In the genomic region with DNA sequence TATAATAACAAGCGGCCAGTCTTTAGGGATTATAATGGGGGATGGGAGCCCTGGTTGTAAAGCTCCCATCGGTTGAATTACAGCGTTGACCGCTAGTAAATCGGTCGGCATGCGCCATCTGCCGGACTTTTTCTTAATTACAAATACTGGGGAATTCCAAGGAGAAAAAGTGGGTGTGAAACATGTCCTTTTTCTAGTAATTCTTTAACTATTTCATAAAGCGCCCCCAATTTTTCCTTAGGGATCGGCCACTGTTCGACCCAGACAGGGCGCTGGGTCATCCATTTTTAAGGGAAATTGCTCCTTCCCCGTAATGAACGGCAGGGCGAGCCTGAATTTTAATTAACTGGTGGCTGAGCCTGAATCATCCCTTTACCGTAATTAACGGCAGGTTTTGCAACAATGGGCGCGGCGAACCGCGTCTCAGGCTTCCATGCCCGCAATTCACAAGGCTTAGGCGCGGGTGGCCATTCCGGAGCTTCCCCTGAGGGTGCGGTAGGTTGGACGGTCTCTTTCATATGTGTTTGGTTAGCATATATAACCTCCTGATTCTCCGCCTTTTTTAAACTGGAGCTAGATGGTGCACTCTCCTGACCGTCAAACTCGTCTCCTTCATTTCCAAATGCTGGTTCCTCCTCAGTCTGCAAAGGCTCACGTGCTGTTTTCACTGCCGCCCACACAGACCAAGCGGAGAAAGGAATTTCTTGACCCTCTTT, we compare ENCODE assay signal across 8 cellular contexts. TPM values are rescaled to one million over a fixed set of nuclear protein-coding genes. Genes with fewer than 3 reads are reported as not detected.
DNase-seq lines count a peak whose midpoint lies in the region; ATAC-seq, FAIRE-seq and TF ChIP-seq lines count a peak whose summit lies in the region.

No MANE protein-coding gene starts in this region.

- ATAC-seq in activated CD4-positive, alpha-beta T cell treated with anti-CD3 and anti-CD28 coated beads for 36 hours = peak; percentile 63
- ATAC-seq in left colon = peak; percentile 82
- no peak for ATAC-seq in GM19035 (IDR thresholded peaks at IDR 0.05; ENCODE audit: unreplicated experiment)

- no peaks in the 10 kb centered on the region for H3K36me3 Mint-ChIP-seq in activated CD4-positive, alpha-beta T cell treated with anti-CD3 and anti-CD28 coated beads for 36 hours (ENCODE audit: low read depth)

- H3K9me3 Mint-ChIP-seq in activated CD4-positive, alpha-beta T cell treated with anti-CD3 and anti-CD28 coated beads for 36 hours (ENCODE audit: low read depth) = peaks cover 4% of the 10 kb centered on the region

- H3K27me3 Mint-ChIP-seq in activated CD4-positive, alpha-beta T cell treated with anti-CD3 and anti-CD28 coated beads for 36 hours = peaks cover 32% of the 10 kb centered on the region

- peak; percentile 55 for DNase-seq in GM20000 (ENCODE audit: low spot score)
- DNase-seq in NCI-H2227 treated with DMSO at 0.1 percent for 48 hours (lab: John Stamatoyannopoulos, UW) = peak; percentile 70
- peak; percentile 73 for DNase-seq in activated CD4-positive, alpha-beta T cell treated with anti-CD3 and anti-CD28 coated beads for 36 hours
- peak; percentile 72 for DNase-seq in dedifferentiated amniotic fluid mesenchymal stem cell (ENCODE audit: extremely low spot score)
- peak; percentile 49 to 71 for DNase-seq in left colon
- peak; percentile 48 to 61 for DNase-seq in stimulated activated CD4-positive, alpha-beta T cell treated with anti-CD3 and anti-CD28 coated beads, Interleukin-1b, Interleukin-23, amount 100 ng/mL, for 4 hours (ENCODE audit: low read depth in 2 of 2)

- peak overlapping the region; percentile 21 for H3K4me3 Mint-ChIP-seq in activated CD4-positive, alpha-beta T cell treated with anti-CD3 and anti-CD28 coated beads for 36 hours

- FAIRE-seq in A204.1 (lab: Jason Lieb, UNC) = peak; percentile 97

- CTCF ChIA-PET in activated CD4-positive, alpha-beta T cell treated with anti-CD3 and anti-CD28 coated beads for 36 hours (lab: Charles Lee) = interaction anchor here (0.6 to 3.8 kb wide), 28 partner anchors 12 to 341 kb away, joined by 3 to 24 read pairs (median 4); a partner anchor contains a TSS

- TF ChIP-seq CTCF in GM20000 (IDR thresholded peaks at IDR 0.05; ENCODE audit: extremely low read depth, missing control alignments) = peak; percentile 10

- peaks cover 8% of the 10 kb centered on the region for H3K4me1 Mint-ChIP-seq in activated CD4-positive, alpha-beta T cell treated with anti-CD3 and anti-CD28 coated beads for 36 hours

- no peak overlapping the region for H3K27ac Mint-ChIP-seq in activated CD4-positive, alpha-beta T cell treated with anti-CD3 and anti-CD28 coated beads for 36 hours

- POLR2A ChIA-PET in activated CD4-positive, alpha-beta T cell treated with anti-CD3 and anti-CD28 coated beads for 36 hours (lab: Charles Lee) = interaction anchor here (0.6 kb wide), 1 partner anchor 701 kb away, joined by 3 read pairs; no protein-coding TSS in a partner anchor

- intact Hi-C loops in activated CD4-positive, alpha-beta T cell treated with anti-CD3 and anti-CD28 coated beads for 36 hours (cut with DNase I, micrococcal nuclease) = loop anchor here (1.0 to 5.0 kb wide), 7 partner anchors 49 to 447 kb away; no protein-coding TSS in a partner anchor
- intact Hi-C loops in left colon (cut with DNase I, micrococcal nuclease) = loop anchor here in 1 of 2 donors (10.0 kb wide), 1 partner anchor 235 kb away; no protein-coding TSS in a partner anchor

RNA-seq across cellular contexts. Expression of a gene that starts 30.2 kb away (rescaled TPM):
- 1 to 10 TPM; 4.8 to 5.9 TPM for total RNA-seq in activated CD4-positive, alpha-beta T cell treated with anti-CD3 and anti-CD28 coated beads for 36 hours
- 10 to 100 TPM; 10.5 to 13.1 TPM for total RNA-seq in left colon

RNA-seq across cellular contexts. Expression of a gene that starts 36.8 kb away (rescaled TPM):
- not detected for total RNA-seq in activated CD4-positive, alpha-beta T cell treated with anti-CD3 and anti-CD28 coated beads for 36 hours
- total RNA-seq in left colon = not detected

RNA-seq across cellular contexts. Expression of a gene that starts 52.5 kb away (rescaled TPM):
- total RNA-seq in activated CD4-positive, alpha-beta T cell treated with anti-CD3 and anti-CD28 coated beads for 36 hours = not detected
- total RNA-seq in left colon = 10 to 100 TPM in 1 of 2 donors, 1 to 10 TPM in 1; 2.6 to 12.1 TPM
